8 cellular contexts compared by ENCODE assay signal in genomic region chr19:4473011-4473410, GRCh38. TPM values are rescaled to one million over a fixed set of nuclear protein-coding genes. Genes with fewer than 3 reads are reported as not detected.
DNase-seq lines count a peak whose midpoint lies in the region; TF ChIP-seq lines count a peak whose summit lies in the region.

No MANE protein-coding gene starts in this region.

- H3K4me3 ChIP-seq in BE2C (ENCODE audit: low read depth, low read length) (peak overlapping the region; percentile 86), MG63 (peak overlapping the region; percentile 62), ectodermal cell (ENCODE audit: insufficient read depth, low read depth, low read length) (peak overlapping the region; percentile 77)

- no peak overlapping the region for H3K27ac ChIP-seq in ectodermal cell (ENCODE audit: insufficient read depth, low read depth, low read length, poor library complexity, severe bottlenecking)

- H3K27me3 ChIP-seq in BE2C (no peaks in the 10 kb centered on the region), MG63 (no peaks in the 10 kb centered on the region), ectodermal cell (ENCODE audit: control insufficient read depth, insufficient read depth, low read length, poor library complexity, severe bottlenecking) (no peaks in the 10 kb centered on the region)

- TF ChIP-seq CTCF in BE2C (IDR thresholded peaks at IDR 0.05; ENCODE audit: low read depth, low read length) (no peak), nephron progenitor cell (IDR thresholded peaks at IDR 0.05) (no peak), GM10266 (IDR thresholded peaks at IDR 0.05; ENCODE audit: control insufficient read depth, insufficient read depth, low read depth, missing control alignments) (no peak)

- H3K4me1 Mint-ChIP-seq in nephron progenitor cell, result peaks cover 21% of the 10 kb centered on the region

- H3K4me3 Mint-ChIP-seq in nephron progenitor cell, result peak overlapping the region; percentile 92

- peaks cover 18% of the 10 kb centered on the region for H3K36me3 Mint-ChIP-seq in nephron progenitor cell (ENCODE audit: low read depth)

- H3K4me1 ChIP-seq in BE2C, result no peaks in the 10 kb centered on the region
- peaks cover 12% of the 10 kb centered on the region for H3K4me1 ChIP-seq in ectodermal cell (ENCODE audit: control insufficient read depth, insufficient read depth, low read length)

- DNase-seq in BE2C (no peak), MG63 (no peak), nephron progenitor cell (no peak), GM10266 (ENCODE audit: extremely low spot score) (no peak), NCI-H69 (lab: John Stamatoyannopoulos, UW) (no peak), UCSD-AML1 (lab: John Stamatoyannopoulos, UW; ENCODE audit: unreplicated experiment) (no peak), NCI-H1105 treated with DMSO at 0.1 percent for 48 hours (lab: John Stamatoyannopoulos, UW) (no peak)

- H3K27me3 Mint-ChIP-seq in nephron progenitor cell (ENCODE audit: low read depth, poor library complexity), result peaks cover 3% of the 10 kb centered on the region

- peaks cover 17% of the 10 kb centered on the region for H3K36me3 ChIP-seq in BE2C
- H3K36me3 ChIP-seq in MG63, result no peaks in the 10 kb centered on the region
- H3K36me3 ChIP-seq in ectodermal cell (ENCODE audit: control insufficient read depth, insufficient read depth, low read length), result peaks cover 10% of the 10 kb centered on the region

- WGBS in ectodermal cell, 2 experiments, result 25 to 29% methylated on average over 20 of the region's 20 CpGs

- H3K9me3 ChIP-seq in BE2C, result no peaks in the 10 kb centered on the region
- no peaks in the 10 kb centered on the region for H3K9me3 ChIP-seq in MG63
- H3K9me3 ChIP-seq in ectodermal cell (ENCODE audit: control insufficient read depth, low read length), result no peaks in the 10 kb centered on the region

- H3K27ac Mint-ChIP-seq in nephron progenitor cell, result peak overlapping the region; percentile 79

- peaks cover 3% of the 10 kb centered on the region for H3K9me3 Mint-ChIP-seq in nephron progenitor cell

RNA-seq across cellular contexts. Expression of gene HDGFL2, which starts 0.9 kb away (rescaled TPM):
- polyA plus RNA-seq in BE2C (2012; ENCODE audit: insufficient read depth, insufficient read length, low read depth), result 190 TPM
- 19.5 and 29.8 TPM in 2 replicates for total RNA-seq in MG63 (2014; rRNA removed; shearing (Covaris generic); ENCODE audit: low replicate concordance)
- polyA plus RNA-seq in ectodermal cell (2013, experiment 1 of 4), result 143 TPM
- 135 TPM for polyA plus RNA-seq in ectodermal cell (2013, experiment 2 of 4)
- polyA plus RNA-seq in ectodermal cell (2013, experiment 3 of 4), result 108 TPM
- 110 TPM for polyA plus RNA-seq in ectodermal cell (2013, experiment 4 of 4)

RNA-seq across cellular contexts. Expression of gene UBXN6, which starts 15.4 kb away (rescaled TPM):
- polyA plus RNA-seq in BE2C (2012; ENCODE audit: insufficient read depth, insufficient read length, low read depth), result 311 TPM
- 58.0 and 107 TPM in 2 replicates for total RNA-seq in MG63 (2014; rRNA removed; shearing (Covaris generic); ENCODE audit: low replicate concordance)
- 33.3 TPM for polyA plus RNA-seq in ectodermal cell (2013, experiment 1 of 4)
- 34.6 TPM for polyA plus RNA-seq in ectodermal cell (2013, experiment 2 of 4)
- 29.3 TPM for polyA plus RNA-seq in ectodermal cell (2013, experiment 3 of 4)
- 29.2 TPM for polyA plus RNA-seq in ectodermal cell (2013, experiment 4 of 4)

RNA-seq across cellular contexts. Expression of gene PLIN4, which starts 45.3 kb away (rescaled TPM):
- polyA plus RNA-seq in BE2C (2012; ENCODE audit: insufficient read depth, insufficient read length, low read depth), result 0.15 TPM
- not detected in 2 replicates for total RNA-seq in MG63 (2014; rRNA removed; shearing (Covaris generic); ENCODE audit: low replicate concordance)
- polyA plus RNA-seq in ectodermal cell (2013, experiment 1 of 4), result 0.19 TPM
- 0.14 TPM for polyA plus RNA-seq in ectodermal cell (2013, experiment 2 of 4)
- polyA plus RNA-seq in ectodermal cell (2013, experiment 3 of 4), result 0.11 TPM
- 0.12 TPM for polyA plus RNA-seq in ectodermal cell (2013, experiment 4 of 4)
